ENCODE assay signal across 24 cellular contexts in genomic region chr10:103861501-103861900, GRCh38. TPM values are rescaled to one million over a fixed set of nuclear protein-coding genes. Genes with fewer than 3 reads are reported as not detected.
DNase-seq lines count a peak whose midpoint lies in the region; ATAC-seq, FAIRE-seq and TF ChIP-seq lines count a peak whose summit lies in the region.
"Had no signal": no experiment of that assay in that cellular context is flagged by ENCODE, and none has a peak within 500 bp of the region (broad histone marks: within the 10 kb centered on the region; RNA-seq: fewer than 3 reads in every experiment).

No MANE protein-coding gene starts in this region.

- H4K20me1 ChIP-seq in IMR-90 (ENCODE audit: insufficient read depth, low read length): no peaks in the 10 kb centered on the region

- H2BK15ac ChIP-seq in IMR-90 (ENCODE audit: low read depth, low read length): no peak overlapping the region

- WGBS in IMR-90 (ENCODE audit: extremely low coverage in 2 of 2, insufficient read length in 1 of 2), 2 experiments: no CpG with 5 or more reads among the region's 1 CpG

- no peak overlapping the region for H3K4me3 ChIP-seq in IMR-90 (ENCODE audit: insufficient read depth, low read depth, low read length)
- H3K4me3 ChIP-seq in bronchial epithelial cell (ENCODE audit: low read depth, low read length): no peak overlapping the region
- H3K4me3 ChIP-seq: GM12878, HAP-1, K562, PC-9 had no signal

- peak; percentile 70 for DNase-seq in EH (ENCODE audit: low read depth)
- DNase-seq in IMR-90: peak; percentile 84
- DNase-seq in bronchial epithelial cell (ENCODE audit: low read depth): peak; percentile 89
- peak; percentile 47 for DNase-seq in iris pigment epithelial cell (ENCODE audit: low read depth)
- no peak for DNase-seq in GM10248 (ENCODE audit: extremely low spot score)
- no peak for DNase-seq in NCI-H2196 (lab: John Stamatoyannopoulos, UW; ENCODE audit: unreplicated experiment)
- no peak for DNase-seq in NCI-H2081 treated with DMSO at 0.1 percent for 48 hours (lab: John Stamatoyannopoulos, UW)
- DNase-seq: activated T-cell treated with anti-CD3 and anti-CD28 coated beads, Interleukin-2, amount 50 U/mL, for 24 hours; AML-193; CD4-positive, alpha-beta memory T cell; DMS153; effector CD4-positive, alpha-beta T cell; glutamatergic neuron; NCI-H1436 treated with DMSO at 0.1 percent for 48 hours; NCI-H524; PC-9; SIG-M5; small intestine; stimulated activated CD4-positive, alpha-beta T cell treated with anti-CD3 and anti-CD28 coated beads, Interleukin-2, amount 100 ng/mL, for 24 hours; trophoblast cell had no signal

- no peak overlapping the region for H2BK20ac ChIP-seq in IMR-90 (ENCODE audit: low read depth, low read length)

- intact Hi-C loops in IMR-90 (cut with micrococcal nuclease): no loop called here

- POLR2A ChIA-PET in IMR-90 (lab: Charles Lee; ENCODE audit: unreplicated experiment) (no interaction called here), GM10248 (lab: Yijun Ruan, JAX) (no interaction called here)

- H3K4me2 ChIP-seq in IMR-90 (ENCODE audit: low read depth, low read length): no peak overlapping the region
- H3K4me2 ChIP-seq: PC-9 had no signal

- no peak overlapping the region for H4K5ac ChIP-seq in IMR-90 (ENCODE audit: low read depth, low read length)

- ATAC-seq in IMR-90 (ENCODE audit: low read depth) (0 out of 2 replicates have a peak, but pooled peaks have one; percentile 13), HG02852 (IDR thresholded peaks at IDR 0.05; ENCODE audit: unreplicated experiment) (no peak)
- ATAC-seq: GM12878, K562 had no signal

- no peak for TF ChIP-seq POLR2A in IMR-90 (IDR thresholded peaks at IDR 0.05; ENCODE audit: low read depth, low read length)

- no peak overlapping the region for H3K9ac ChIP-seq in IMR-90 (ENCODE audit: low read depth, low read length)

- CTCF ChIA-PET in IMR-90 (lab: Yijun Ruan, JAX): no interaction called here
- CTCF ChIA-PET in GM10248 (lab: Yijun Ruan, JAX): interaction anchor here (0.9 to 3.0 kb wide), 2 partner anchors 147 to 149 kb away, joined by 4 to 21 read pairs; no protein-coding TSS in a partner anchor

- in situ Hi-C loops in IMR-90 (cut with MboI; ENCODE audit: low sequenced_read_pairs): no loop called here

- no peaks in the 10 kb centered on the region for H3K79me1 ChIP-seq in IMR-90 (ENCODE audit: low read depth in 1 of 2, low read length in 2 of 2)

- no peak overlapping the region for H3K14ac ChIP-seq in IMR-90 (replicated peaks; ENCODE audit: low read depth, low read length)

- TF ChIP-seq CTCF in IMR-90 (conservative IDR thresholded peaks at IDR 0.05; ENCODE audit: low read depth, low read length) (no peak), bronchial epithelial cell (IDR thresholded peaks at IDR 0.05; ENCODE audit: insufficient read depth, low read length, severe bottlenecking) (no peak), GM10248 (IDR thresholded peaks at IDR 0.05; ENCODE audit: control extremely low read depth, extremely low read depth, low read depth, missing control alignments) (no peak)

- no peak overlapping the region for H3K4ac ChIP-seq in IMR-90 (ENCODE audit: low read depth, low read length)

- no peaks in the 10 kb centered on the region for H3K4me1 ChIP-seq in IMR-90 (ENCODE audit: control insufficient read depth, insufficient read depth, low read length)
- H3K4me1 ChIP-seq: HAP-1 had no signal

- H4K8ac ChIP-seq in IMR-90 (ENCODE audit: low read depth in 2 of 2, low read length in 2 of 2): no peak overlapping the region

- no peak overlapping the region for H2AFZ ChIP-seq in IMR-90 (replicated peaks; ENCODE audit: low read length, poor library complexity)
- H2AFZ ChIP-seq: PC-9 had no signal

- TF ChIP-seq RAD21 in IMR-90 (IDR thresholded peaks at IDR 0.05; ENCODE audit: low read length): no peak

- H3K9me1 ChIP-seq in IMR-90 (ENCODE audit: insufficient read depth, low read length): no peaks in the 10 kb centered on the region; the same call in 1 of the 2 replicates

- no peak overlapping the region for H3K18ac ChIP-seq in IMR-90 (ENCODE audit: low read depth, low read length)

- dilution Hi-C loops in IMR-90 (cut with HindIII; ENCODE audit: low sequenced_read_pairs, unreplicated experiment): loop anchor here (25.0 kb wide), 1 partner anchor 149 kb away; no protein-coding TSS in a partner anchor

- no peaks in the 10 kb centered on the region for H3K36me3 ChIP-seq in IMR-90 (ENCODE audit: control insufficient read depth, insufficient read depth, low read length)
- no peaks in the 10 kb centered on the region for H3K36me3 ChIP-seq in bronchial epithelial cell (ENCODE audit: control insufficient read depth, insufficient read depth, low read length)
- H3K36me3 ChIP-seq: HAP-1 had no signal

- no peak overlapping the region for H2BK5ac ChIP-seq in IMR-90 (ENCODE audit: low read depth, low read length, poor library complexity, severe bottlenecking)

- FAIRE-seq in bronchial epithelial cell (lab: Jason Lieb, UNC): no peak
- FAIRE-seq: GM12878, K562, small intestine had no signal

- no peak overlapping the region for H4K91ac ChIP-seq in IMR-90 (ENCODE audit: insufficient read depth, low read depth, low read length)

- no peak overlapping the region for H3K56ac ChIP-seq in IMR-90 (ENCODE audit: extremely low read depth, insufficient read depth, low read length)

- no peak overlapping the region for H2AK5ac ChIP-seq in IMR-90 (ENCODE audit: low read depth, low read length)

- H3K27me3 ChIP-seq in IMR-90 (ENCODE audit: control insufficient read depth, insufficient read depth, low read length) (no peaks in the 10 kb centered on the region), bronchial epithelial cell (ENCODE audit: control insufficient read depth, insufficient read depth, low read length) (no peaks in the 10 kb centered on the region)

- BruUV-seq in IMR-90 (replicated peaks; lab: Mats Ljungman, UMichigan): no TSS peak

- peaks cover 8% of the 10 kb centered on the region for H3K9me3 ChIP-seq in IMR-90 (ENCODE audit: control insufficient read depth, insufficient read depth, low read length)

- no peak overlapping the region for H2AK9ac ChIP-seq in IMR-90 (replicated peaks; ENCODE audit: low read depth, low read length, poor library complexity)

- H3K23ac ChIP-seq in IMR-90 (ENCODE audit: low read depth, low read length): no peak overlapping the region

- H2BK120ac ChIP-seq in IMR-90 (ENCODE audit: low read depth, low read length): no peak overlapping the region

- H3K27ac ChIP-seq in IMR-90 (ENCODE audit: insufficient read depth, low read length): no peak overlapping the region
- H3K27ac ChIP-seq: PC-9 had no signal

TF ChIP-seq in IMR-90, 13 proteins besides CTCF, POLR2A, EP300 and RAD21:
- TF ChIP-seq NFE2L2 (IDR thresholded peaks at IDR 0.05; ENCODE audit: low read depth, low read length) (no peak), FOS (IDR thresholded peaks at IDR 0.05; ENCODE audit: low read depth, low read length) (peak; percentile 86), CHD1 (IDR thresholded peaks at IDR 0.05; ENCODE audit: low read depth, low read length) (no peak), CEBPB (IDR thresholded peaks at IDR 0.05; ENCODE audit: low read depth, low read length) (peak; percentile 73), BHLHE40 (IDR thresholded peaks at IDR 0.05; ENCODE audit: low read depth, low read length) (peak; percentile 44; the same call in 1 of the 2 replicates)

RNA-seq across cellular contexts. Expression of gene SH3PXD2A, which starts 6.1 kb away (rescaled TPM):
- 6.3 and 6.7 TPM in 2 replicates for total RNA-seq in IMR-90 (2012; rRNA removed)
- 23.0 and 26.3 TPM in 2 replicates for polyA plus RNA-seq in IMR-90 (2012; rRNA removed)
- 10.2 and 16.7 TPM in 2 replicates for polyA plus RNA-seq in IMR-90 (2012; cell fraction: cytosol; rRNA removed)
- 51.9 and 61.4 TPM in 2 replicates for polyA plus RNA-seq in IMR-90 (2012; cell fraction: nucleus; rRNA removed; ENCODE audit: low replicate concordance)
- 12.4 and 16.1 TPM in 2 replicates for total RNA-seq in bronchial epithelial cell

RNA-seq across cellular contexts. Expression of gene STN1, which starts 56.5 kb away (rescaled TPM):
- total RNA-seq in IMR-90 (2012; rRNA removed) (28.6 and 32.3 TPM in 2 replicates), bronchial epithelial cell (40.7 and 67.7 TPM in 2 replicates)
- polyA plus RNA-seq in IMR-90 (2012; rRNA removed): 14.3 and 17.8 TPM in 2 replicates
- 7.2 and 13.7 TPM in 2 replicates for polyA plus RNA-seq in IMR-90 (2012; cell fraction: cytosol; rRNA removed)
- polyA plus RNA-seq in IMR-90 (2012; cell fraction: nucleus; rRNA removed; ENCODE audit: low replicate concordance): 1.8 and 8.6 TPM in 2 replicates

Comparison
In these comparisons a context has a peak if more than half of its experiments do, and no peak if none do; other contexts are left out.
1. DNase-seq: peak in EH (single experiment), IMR-90 (single experiment), bronchial epithelial cell (single experiment) and iris pigment epithelial cell (single experiment); none in GM10248 (single experiment), NCI-H2196 (single experiment) and NCI-H2081 treated with DMSO at 0.1 percent for 48 hours (single experiment).